In genomic region chr3:70064194-70064787, GRCh38 we compare ENCODE assay signal across 9 cellular contexts.
DNase-seq lines count a peak whose midpoint lies in the region; ATAC-seq and TF ChIP-seq lines count a peak whose summit lies in the region.
"Had no signal": no experiment of that assay in that cellular context is flagged by ENCODE, and none has a peak within 500 bp of the region (broad histone marks: within the 10 kb centered on the region; RNA-seq: fewer than 3 reads in every experiment).

No MANE protein-coding gene starts in this region.

- POLR2A ChIA-PET in CD4-positive, alpha-beta T cell (lab: Charles Lee), result no interaction called here
- POLR2A ChIA-PET in activated CD4-positive, alpha-beta memory T cell treated with anti-CD3 and anti-CD28 coated beads, Interleukin-2, amount 10 ng/mL, durations not matched to agents 7 days and 5 days (lab: Charles Lee), result no interaction called here

- no peaks in the 10 kb centered on the region for H3K9me3 Mint-ChIP-seq in CD4-positive, alpha-beta T cell
- H3K9me3 Mint-ChIP-seq in activated CD4-positive, alpha-beta memory T cell treated with anti-CD3 and anti-CD28 coated beads, Interleukin-2, amount 10 ng/mL, durations not matched to agents 7 days and 5 days, result no peaks in the 10 kb centered on the region

- H4K5ac ChIP-seq in mesendoderm (ENCODE audit: low read length), result no peak overlapping the region

- no peak for DNase-seq in CD4-positive, alpha-beta T cell
- DNase-seq in NCI-H460 (ENCODE audit: extremely low read depth, low read depth) (peak; percentile 9), cerebellar cortex (ENCODE audit: low spot score) (peak; percentile 47), mesendoderm (peak; percentile 38), HK-2 (ENCODE audit: unreplicated experiment) (no peak)
- DNase-seq in activated CD4-positive, alpha-beta memory T cell treated with anti-CD3 and anti-CD28 coated beads, Interleukin-2, amount 10 ng/mL, durations not matched to agents 7 days and 5 days, result no peak

- H3K79me1 ChIP-seq in mesendoderm (ENCODE audit: low read length), result no peaks in the 10 kb centered on the region

- H2AK5ac ChIP-seq in mesendoderm (ENCODE audit: low read length), result no peak overlapping the region

- no peaks in the 10 kb centered on the region for H3K4me1 ChIP-seq in mesendoderm (ENCODE audit: control insufficient read depth, low read depth, low read length)
- H3K4me1 ChIP-seq: SJCRH30 had no signal

- H3K36me3 ChIP-seq in mesendoderm (ENCODE audit: control insufficient read depth, insufficient read depth, low read length), result no peaks in the 10 kb centered on the region
- H3K36me3 ChIP-seq: SJCRH30 had no signal

- TF ChIP-seq CTCF in CD4-positive, alpha-beta T cell (IDR thresholded peaks at IDR 0.05), result peak; percentile 54

- no peak for ATAC-seq in CD4-positive, alpha-beta T cell (ENCODE audit: poor library complexity)
- ATAC-seq in GM18909 (IDR thresholded peaks at IDR 0.05; ENCODE audit: poor library complexity, unreplicated experiment) (peak; percentile 48), GM19397 (IDR thresholded peaks at IDR 0.05; ENCODE audit: unreplicated experiment) (no peak)

- no peak overlapping the region for H3K27ac ChIP-seq in CD4-positive, alpha-beta T cell (ENCODE audit: low read depth, low read length)
- H3K27ac ChIP-seq in mesendoderm (ENCODE audit: low read depth, low read length), result no peak overlapping the region
- H3K27ac ChIP-seq: SJCRH30 had no signal

- peaks cover 3% of the 10 kb centered on the region for H3K27me3 Mint-ChIP-seq in CD4-positive, alpha-beta T cell
- H3K27me3 Mint-ChIP-seq in activated CD4-positive, alpha-beta memory T cell treated with anti-CD3 and anti-CD28 coated beads, Interleukin-2, amount 10 ng/mL, durations not matched to agents 7 days and 5 days, result no peaks in the 10 kb centered on the region

- H3K9ac ChIP-seq in mesendoderm (ENCODE audit: low read length), result no peak overlapping the region

- H3K79me2 ChIP-seq in mesendoderm (ENCODE audit: control insufficient read depth, insufficient read depth, low read length), result no peaks in the 10 kb centered on the region

- no CpG with 5 or more reads among the region's 5 CpGs for WGBS in mesendoderm (ENCODE audit: extremely low coverage, insufficient coverage, low lambda C conversion rate)

- no peak overlapping the region for H2BK120ac ChIP-seq in mesendoderm (ENCODE audit: low read depth, low read length)

- no peak overlapping the region for H4K8ac ChIP-seq in mesendoderm (ENCODE audit: low read depth, low read length)

- no peaks in the 10 kb centered on the region for H3K27me3 ChIP-seq in CD4-positive, alpha-beta T cell (ENCODE audit: control insufficient read depth, insufficient read depth, low read length)
- no peaks in the 10 kb centered on the region for H3K27me3 ChIP-seq in mesendoderm (ENCODE audit: insufficient read depth, low read length, poor library complexity)
- H3K27me3 ChIP-seq: SJCRH30 had no signal

- H3K56ac ChIP-seq in mesendoderm (ENCODE audit: low read length), result no peak overlapping the region

- no peak overlapping the region for H3K4ac ChIP-seq in mesendoderm (ENCODE audit: low read depth, low read length)

- H3K23ac ChIP-seq in mesendoderm (ENCODE audit: low read length), result no peak overlapping the region

- no peak overlapping the region for H3K4me2 ChIP-seq in mesendoderm (ENCODE audit: low read length)

- no peaks in the 10 kb centered on the region for H3K9me3 ChIP-seq in CD4-positive, alpha-beta T cell (ENCODE audit: control insufficient read depth, low read length)
- H3K9me3 ChIP-seq: SJCRH30 had no signal

- no peak overlapping the region for H2BK15ac ChIP-seq in mesendoderm (replicated peaks; ENCODE audit: low read depth)

- no peaks in the 10 kb centered on the region for H3K36me3 Mint-ChIP-seq in CD4-positive, alpha-beta T cell (ENCODE audit: low read depth)
- H3K36me3 Mint-ChIP-seq in activated CD4-positive, alpha-beta memory T cell treated with anti-CD3 and anti-CD28 coated beads, Interleukin-2, amount 10 ng/mL, durations not matched to agents 7 days and 5 days (ENCODE audit: low read depth), result no peaks in the 10 kb centered on the region

- CTCF ChIA-PET in CD4-positive, alpha-beta T cell (lab: Charles Lee), result no interaction called here
- CTCF ChIA-PET in activated CD4-positive, alpha-beta memory T cell treated with anti-CD3 and anti-CD28 coated beads, Interleukin-2, amount 10 ng/mL, durations not matched to agents 7 days and 5 days (lab: Charles Lee), result interaction anchor here (0.6 kb wide), 1 partner anchor 1590 kb away, joined by 4 read pairs; no protein-coding TSS in a partner anchor

- H3K4me3 Mint-ChIP-seq in CD4-positive, alpha-beta T cell, result no peak overlapping the region
- no peak overlapping the region for H3K4me3 Mint-ChIP-seq in activated CD4-positive, alpha-beta memory T cell treated with anti-CD3 and anti-CD28 coated beads, Interleukin-2, amount 10 ng/mL, durations not matched to agents 7 days and 5 days

- H2BK5ac ChIP-seq in mesendoderm (ENCODE audit: low read length), result no peak overlapping the region

- intact Hi-C loops in CD4-positive, alpha-beta T cell (cut with DNase I, micrococcal nuclease), result loop anchor here in 1 of 2 experiments (2.0 to 10.0 kb wide), 2 partner anchors 1589 to 1621 kb away; no protein-coding TSS in a partner anchor

- H3K4me3 ChIP-seq in mesendoderm (ENCODE audit: low read length), result no peak overlapping the region
- H3K4me3 ChIP-seq: SJCRH30 had no signal

- H3K4me1 Mint-ChIP-seq in CD4-positive, alpha-beta T cell (ENCODE audit: low read depth), result no peaks in the 10 kb centered on the region
- H3K4me1 Mint-ChIP-seq in activated CD4-positive, alpha-beta memory T cell treated with anti-CD3 and anti-CD28 coated beads, Interleukin-2, amount 10 ng/mL, durations not matched to agents 7 days and 5 days, result no peaks in the 10 kb centered on the region

- no peak overlapping the region for H3K18ac ChIP-seq in mesendoderm (ENCODE audit: low read length)

- no peak overlapping the region for H3K27ac Mint-ChIP-seq in CD4-positive, alpha-beta T cell
- no peak overlapping the region for H3K27ac Mint-ChIP-seq in activated CD4-positive, alpha-beta memory T cell treated with anti-CD3 and anti-CD28 coated beads, Interleukin-2, amount 10 ng/mL, durations not matched to agents 7 days and 5 days

Comparison
In these comparisons a context has a peak if more than half of its experiments do, and no peak if none do; other contexts are left out.
1. DNase-seq: peak in NCI-H460 (single experiment), cerebellar cortex (single experiment) and mesendoderm (single experiment); none in CD4-positive, alpha-beta T cell (0 of 10), HK-2 (single experiment) and activated CD4-positive, alpha-beta memory T cell treated with anti-CD3 and anti-CD28 coated beads, Interleukin-2, amount 10 ng/mL, durations not matched to agents 7 days and 5 days (single experiment).